8 cellular contexts compared by ENCODE assay signal in genomic region chr15:37880009-37880834, GRCh38. TPM values are rescaled to one million over a fixed set of nuclear protein-coding genes. Genes with fewer than 3 reads are reported as not detected.
DNase-seq lines count a peak whose midpoint lies in the region; ATAC-seq and TF ChIP-seq lines count a peak whose summit lies in the region.

No MANE protein-coding gene starts in this region.

- no peaks in the 10 kb centered on the region for H3K36me3 Mint-ChIP-seq in glutamatergic neuron (ENCODE audit: unreplicated experiment)
- no peaks in the 10 kb centered on the region for H3K36me3 Mint-ChIP-seq in activated T-cell treated with anti-CD3 and anti-CD28 coated beads, Interleukin-2, amount 50 U/mL, for 24 hours (ENCODE audit: low read depth)

- no peak for TF ChIP-seq EP300 in stomach (IDR thresholded peaks at IDR 0.05)

- DNase-seq in NCI-H748 (lab: John Stamatoyannopoulos, UW; ENCODE audit: unreplicated experiment), result peak; percentile 11
- no peak for DNase-seq in NCI-H748 treated with DMSO at 0.1 percent for 48 hours (lab: John Stamatoyannopoulos, UW)
- DNase-seq in LoVo (ENCODE audit: low spot score), result peak; percentile 20
- DNase-seq in SKM-1 (lab: John Stamatoyannopoulos, UW; ENCODE audit: unreplicated experiment), result peak; percentile 25
- no peak for DNase-seq in glutamatergic neuron
- no peak for DNase-seq in stomach
- DNase-seq in activated T-cell treated with anti-CD3 and anti-CD28 coated beads, Interleukin-2, amount 50 U/mL, for 24 hours, result no peak

- no peaks in the 10 kb centered on the region for H3K9me3 ChIP-seq in stomach

- H3K36me3 ChIP-seq in stomach, result no peaks in the 10 kb centered on the region

- ATAC-seq in GM21447 (IDR thresholded peaks at IDR 0.05; ENCODE audit: unreplicated experiment), result no peak

- intact Hi-C loops in stomach (cut with DNase I; ENCODE audit: low total_unique reads), result no loop called here

- peaks cover 0 to 5% (median 2%) of the 10 kb centered on the region in 4 donors for H3K4me1 ChIP-seq in stomach

- no peak overlapping the region for H3K27ac ChIP-seq in stomach

- peaks cover 4% of the 10 kb centered on the region for H3K4me1 Mint-ChIP-seq in glutamatergic neuron (ENCODE audit: low read depth, unreplicated experiment)
- H3K4me1 Mint-ChIP-seq in activated T-cell treated with anti-CD3 and anti-CD28 coated beads, Interleukin-2, amount 50 U/mL, for 24 hours (ENCODE audit: low read depth), result no peaks in the 10 kb centered on the region

- H3K4me3 ChIP-seq in stomach, result no peak overlapping the region

- no peak for TF ChIP-seq POLR2A in stomach (IDR thresholded peaks at IDR 0.05)

- no peak overlapping the region for H3K4me3 Mint-ChIP-seq in glutamatergic neuron (ENCODE audit: unreplicated experiment)
- H3K4me3 Mint-ChIP-seq in activated T-cell treated with anti-CD3 and anti-CD28 coated beads, Interleukin-2, amount 50 U/mL, for 24 hours, result no peak overlapping the region

- 22 to 30% (median 24%) methylated on average over 12 of the region's 12 CpGs for WGBS in stomach, 5 donors

- H3K27me3 ChIP-seq in stomach, result no peaks in the 10 kb centered on the region

- H3K27ac Mint-ChIP-seq in glutamatergic neuron (ENCODE audit: unreplicated experiment), result no peak overlapping the region
- H3K27ac Mint-ChIP-seq in activated T-cell treated with anti-CD3 and anti-CD28 coated beads, Interleukin-2, amount 50 U/mL, for 24 hours, result no peak overlapping the region

- H3K9me3 Mint-ChIP-seq in glutamatergic neuron (ENCODE audit: unreplicated experiment), result no peaks in the 10 kb centered on the region
- no peaks in the 10 kb centered on the region for H3K9me3 Mint-ChIP-seq in activated T-cell treated with anti-CD3 and anti-CD28 coated beads, Interleukin-2, amount 50 U/mL, for 24 hours

- H3K27me3 Mint-ChIP-seq in glutamatergic neuron (ENCODE audit: unreplicated experiment), result no peaks in the 10 kb centered on the region
- H3K27me3 Mint-ChIP-seq in activated T-cell treated with anti-CD3 and anti-CD28 coated beads, Interleukin-2, amount 50 U/mL, for 24 hours, result peaks cover 16% of the 10 kb centered on the region

- TF ChIP-seq CTCF in glutamatergic neuron (IDR thresholded peaks at IDR 0.05; ENCODE audit: partially characterized antibody, unreplicated experiment) (peak; percentile 78), stomach (IDR thresholded peaks at IDR 0.05) (peak in 5 of 7 experiments; percentile 53 to 68 (median 60))

RNA-seq across cellular contexts. Expression of gene TMCO5A, which starts 54.2 kb away (rescaled TPM):
- total RNA-seq in glutamatergic neuron (ENCODE audit: unreplicated experiment) (not detected), stomach (1 to 10 TPM in 1 of 5 donors, under 1 TPM in 1, not detected in 3; 0.55 to 1.4 TPM)
- 1 to 10 TPM in 1 of 3 donors, not detected in 2; 1.4 TPM for polyA plus RNA-seq in stomach

Comparison
In these comparisons a context has a peak if more than half of its experiments do, and no peak if none do; other contexts are left out.
1. DNase-seq: peak in NCI-H748 (single experiment), LoVo (single experiment) and SKM-1 (single experiment); none in NCI-H748 treated with DMSO at 0.1 percent for 48 hours (single experiment), glutamatergic neuron (single experiment), stomach (single experiment) and activated T-cell treated with anti-CD3 and anti-CD28 coated beads, Interleukin-2, amount 50 U/mL, for 24 hours (single experiment).